Comparison of ENCODE assay signal across 17 cellular contexts in the genomic region with DNA sequence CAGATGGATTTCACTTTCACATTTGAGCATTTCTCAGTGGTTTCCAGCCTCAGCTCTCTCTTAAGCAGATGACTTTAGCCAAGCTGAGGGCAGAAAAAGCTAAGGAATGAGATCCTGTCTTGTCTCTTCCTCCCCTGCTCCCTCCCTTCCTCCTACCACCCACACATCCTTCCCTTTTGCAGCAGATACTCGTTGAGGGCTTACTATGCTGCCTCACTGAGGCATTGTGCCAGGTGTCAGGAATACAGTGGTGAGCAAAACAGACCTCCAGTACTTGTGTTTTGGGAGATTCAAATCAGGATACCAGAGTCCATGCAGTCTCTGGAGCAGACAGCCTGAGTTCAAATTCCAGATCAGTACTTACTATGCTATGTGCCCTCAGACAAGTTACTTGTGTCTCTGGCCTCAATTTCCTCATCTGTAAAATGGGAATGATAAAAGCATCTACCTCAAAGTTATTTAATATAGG. TPM values are rescaled to one million over a fixed set of nuclear protein-coding genes. Genes with fewer than 3 reads are reported as not detected.
DNase-seq lines count a peak whose midpoint lies in the region; ATAC-seq and TF ChIP-seq lines count a peak whose summit lies in the region.
"Had no signal": no experiment of that assay in that cellular context is flagged by ENCODE, and none has a peak within 500 bp of the region (broad histone marks: within the 10 kb centered on the region; RNA-seq: fewer than 3 reads in every experiment).

No MANE protein-coding gene starts in this region.

- no peaks in the 10 kb centered on the region for H3K9me3 ChIP-seq in BLaER1
- H3K9me3 ChIP-seq in MG63: no peaks in the 10 kb centered on the region
- H3K9me3 ChIP-seq in upper lobe of right lung: no peaks in the 10 kb centered on the region

- TF ChIP-seq CTCF in upper lobe of right lung (IDR thresholded peaks at IDR 0.05): no peak

- 0 out of 2 replicates have a peak overlapping the region, but pooled peaks have one; percentile 6 for H3K4me2 ChIP-seq in BLaER1

- no peaks in the 10 kb centered on the region for H4K20me1 ChIP-seq in BLaER1

- H3K27ac ChIP-seq in BLaER1 (no peak overlapping the region), upper lobe of right lung (no peak overlapping the region)

- H3K27me3 ChIP-seq in BLaER1: no peaks in the 10 kb centered on the region
- H3K27me3 ChIP-seq in MG63: no peaks in the 10 kb centered on the region
- H3K27me3 ChIP-seq in upper lobe of right lung: no peaks in the 10 kb centered on the region

- intact Hi-C loops in upper lobe of right lung (cut with DNase I): no loop called here

- H3K36me3 ChIP-seq in BLaER1 (no peaks in the 10 kb centered on the region), MG63 (no peaks in the 10 kb centered on the region), upper lobe of right lung (no peaks in the 10 kb centered on the region)

- H3K4me1 ChIP-seq in BLaER1 (peaks cover 22% of the 10 kb centered on the region), upper lobe of right lung (peaks cover 3% of the 10 kb centered on the region)

- H3K9ac ChIP-seq in BLaER1: no peak overlapping the region

- DNase-seq in MG63: peak; percentile 41
- peak; percentile 61 for DNase-seq in dedifferentiated amniotic fluid mesenchymal stem cell (ENCODE audit: extremely low spot score)
- peak; percentile 42 for DNase-seq in mucosa of gallbladder (ENCODE audit: low spot score)
- DNase-seq in iPS-NIHi11 (ENCODE audit: low spot score): no peak
- no peak for DNase-seq in upper lobe of right lung
- DNase-seq: activated B cell treated with CpG ODN at 0.5 μM for 24 hours; activated CD8-positive, alpha-beta memory T cell treated with anti-CD3 and anti-CD28 coated beads, Interleukin-2, amount 50 U/mL, for 48 hours; amygdala; effector memory CD8-positive, alpha-beta T cell; H7; NCI-H187; NK-92 treated with Interleukin-12 subunit alpha and Interleukin-12 subunit beta, amount 100 ng/mL, for 24 hours; stimulated activated CD4-positive, alpha-beta T cell treated with anti-CD3 and anti-CD28 coated beads, Interleukin-4, amount 100 ng/mL, for 4 hours; stimulated activated naive CD4-positive, alpha-beta T cell treated with Interleukin-2 at 50 U/mL for 16 hours had no signal

- no peak overlapping the region for H3K4me3 ChIP-seq in BLaER1
- H3K4me3 ChIP-seq in MG63: no peak overlapping the region
- no peak overlapping the region for H3K4me3 ChIP-seq in upper lobe of right lung

- no peak for ATAC-seq in GM18868 (IDR thresholded peaks at IDR 0.05; ENCODE audit: unreplicated experiment)
- ATAC-seq in upper lobe of right lung: no peak
- no peak for ATAC-seq in GM18511 (IDR thresholded peaks at IDR 0.05; ENCODE audit: unreplicated experiment)
- ATAC-seq: effector memory CD8-positive, alpha-beta T cell had no signal

RNA-seq across cellular contexts. Expression of gene KIF26B, which starts 43.2 kb away (rescaled TPM):
- not detected in 2 replicates for total RNA-seq in MG63 (2014; rRNA removed; shearing (Covaris generic); ENCODE audit: low replicate concordance)
- total RNA-seq in mucosa of gallbladder (0.32 TPM), upper lobe of right lung (3.4 TPM)

Comparison
In these comparisons a context has a peak if more than half of its experiments do, and no peak if none do; other contexts are left out.
1. DNase-seq: peak in MG63 (single experiment), dedifferentiated amniotic fluid mesenchymal stem cell (single experiment) and mucosa of gallbladder (single experiment); none in iPS-NIHi11 (single experiment) and upper lobe of right lung (single experiment).